Comparison of ENCODE assay signal across 9 cellular contexts in the genomic region with DNA sequence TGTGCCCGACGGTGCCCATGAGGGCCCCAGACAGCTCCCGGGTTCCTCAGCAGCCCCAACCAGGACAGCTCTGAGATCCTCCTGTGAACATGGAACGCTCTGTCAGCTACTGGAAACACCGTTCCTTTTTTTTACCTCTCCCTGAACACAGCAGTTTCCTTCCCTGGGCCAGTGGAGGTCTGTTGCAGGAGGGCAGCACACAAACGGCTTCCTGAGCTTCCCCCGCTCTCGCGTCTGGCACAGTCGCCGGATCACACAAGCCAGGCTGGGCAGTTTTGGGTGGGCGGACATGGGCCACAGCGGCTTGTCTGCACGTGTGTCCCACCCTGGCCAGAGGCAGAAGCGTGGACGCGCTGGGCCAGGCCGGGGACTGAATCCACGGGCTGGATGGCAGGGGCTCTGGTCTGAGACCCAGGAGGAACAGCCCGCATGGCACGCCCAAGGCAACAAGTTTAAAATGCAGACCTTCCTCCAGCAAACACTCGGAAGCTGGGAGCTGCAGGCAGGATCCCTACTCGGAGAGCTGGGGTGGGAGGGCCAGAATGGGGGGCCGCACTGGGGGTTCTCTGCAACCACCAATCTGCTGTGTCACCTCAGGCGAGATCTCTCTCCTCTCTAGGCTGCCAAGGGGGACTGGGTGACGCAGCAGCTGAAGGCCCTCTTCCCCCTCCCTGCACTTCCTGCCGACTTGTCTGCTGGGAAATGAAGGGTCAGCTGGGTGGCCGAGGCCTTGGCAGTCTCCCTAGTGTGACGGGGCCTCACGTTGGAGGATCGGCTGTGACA.
A peak's percentile ranks its signal among the peaks of the same experiment; 100 is the strongest.
DNase-seq lines count a peak whose midpoint lies in the region; ATAC-seq and TF ChIP-seq lines count a peak whose summit lies in the region.
"Had no signal": no experiment of that assay in that cellular context is flagged by ENCODE, and none has a peak within 500 bp of the region (broad histone marks: within the 10 kb centered on the region; RNA-seq: fewer than 3 reads in every experiment).

No MANE protein-coding gene starts in this region.

- H3K27ac ChIP-seq in aorta (ENCODE audit: low read depth in 1 of 2, low read length in 2 of 2) = no peak overlapping the region
- H3K27ac ChIP-seq: HL-60 had no signal

- CTCF ChIA-PET in activated naive CD4-positive, alpha-beta T cell treated with anti-CD3 and anti-CD28 coated beads for 36 hours (lab: Charles Lee) = interaction anchor here (0.9 kb wide), 1 partner anchor 149 kb away, joined by 3 read pairs; no protein-coding TSS in a partner anchor

- H3K27me3 ChIP-seq in aorta (ENCODE audit: control insufficient read depth in 1 of 2, insufficient read depth in 2 of 2, low read length in 1 of 2) = no peaks in the 10 kb centered on the region

- no peaks in the 10 kb centered on the region for H3K4me1 Mint-ChIP-seq in activated naive CD4-positive, alpha-beta T cell treated with anti-CD3 and anti-CD28 coated beads for 36 hours (ENCODE audit: low read depth)
- peaks cover 33 to 89% (median 63%) of the 10 kb centered on the region in 3 donors for H3K4me1 Mint-ChIP-seq in naive B cell
- no peaks in the 10 kb centered on the region for H3K4me1 Mint-ChIP-seq in activated CD4-positive, alpha-beta T cell treated with anti-CD3 and anti-CD28 coated beads, Interleukin-2, amount 10 ng/mL, durations not matched to agents 24 days and 14 days

- peak; percentile 30 for DNase-seq in activated naive CD4-positive, alpha-beta T cell treated with anti-CD3 and anti-CD28 coated beads for 36 hours
- DNase-seq in activated naive CD4-positive, alpha-beta T cell treated with Interleukin-2 at 50 U/mL for 16 hours = no peak
- DNase-seq in foreskin fibroblast (peak; percentile 19 to 60), naive B cell (no peak), aorta (peak; percentile 86 to 92)
- no peak for DNase-seq in stimulated activated CD4-positive, alpha-beta T cell treated with anti-CD3 and anti-CD28 coated beads, Interleukin-4, amount 100 ng/mL, for 4 hours
- no peak for DNase-seq in activated CD4-positive, alpha-beta T cell treated with anti-CD3 and anti-CD28 coated beads, Interleukin-2, amount 10 ng/mL, durations not matched to agents 24 days and 14 days

- TF ChIP-seq CTCF in foreskin fibroblast (IDR thresholded peaks at IDR 0.05; ENCODE audit: low read depth, low read length) = no peak

- intact Hi-C loops in activated naive CD4-positive, alpha-beta T cell treated with anti-CD3 and anti-CD28 coated beads for 36 hours (cut with micrococcal nuclease) = no loop called here
- intact Hi-C loops in aorta (cut with DNase I) = no loop called here
- intact Hi-C loops in activated CD4-positive, alpha-beta T cell treated with anti-CD3 and anti-CD28 coated beads, Interleukin-2, amount 10 ng/mL, durations not matched to agents 24 days and 14 days (cut with micrococcal nuclease) = no loop called here

- H3K4me3 ChIP-seq in foreskin fibroblast (ENCODE audit: low read depth in 1 of 2, low read length in 2 of 2) (no peak overlapping the region), aorta (ENCODE audit: low read length in 2 of 2) (no peak overlapping the region)

- H3K36me3 ChIP-seq in aorta (ENCODE audit: control insufficient read depth in 1 of 2, insufficient read depth in 2 of 2, low read length in 1 of 2) = no peaks in the 10 kb centered on the region

- H3K9me3 Mint-ChIP-seq in activated naive CD4-positive, alpha-beta T cell treated with anti-CD3 and anti-CD28 coated beads for 36 hours = no peaks in the 10 kb centered on the region
- no peaks in the 10 kb centered on the region for H3K9me3 Mint-ChIP-seq in naive B cell
- no peaks in the 10 kb centered on the region for H3K9me3 Mint-ChIP-seq in activated CD4-positive, alpha-beta T cell treated with anti-CD3 and anti-CD28 coated beads, Interleukin-2, amount 10 ng/mL, durations not matched to agents 24 days and 14 days

- 60 to 66% methylated on average over 30 to 31 of the region's 31 CpGs for WGBS in aorta, 2 donors

- no peaks in the 10 kb centered on the region for H3K9me3 ChIP-seq in aorta (ENCODE audit: control insufficient read depth, low read length)

- H3K4me3 Mint-ChIP-seq in activated naive CD4-positive, alpha-beta T cell treated with anti-CD3 and anti-CD28 coated beads for 36 hours = no peak overlapping the region
- peak overlapping the region in 6 of 8 donors; percentile 49 to 78 (median 60) for H3K4me3 Mint-ChIP-seq in naive B cell
- no peak overlapping the region for H3K4me3 Mint-ChIP-seq in activated CD4-positive, alpha-beta T cell treated with anti-CD3 and anti-CD28 coated beads, Interleukin-2, amount 10 ng/mL, durations not matched to agents 24 days and 14 days

- ATAC-seq in naive B cell (ENCODE audit: low read depth in 2 of 2) = peak in 1 of 2 donors; percentile 50
- ATAC-seq in aorta (ENCODE audit: low FRiP score) = peak; percentile 58
- ATAC-seq in HG03108 (IDR thresholded peaks at IDR 0.05; ENCODE audit: unreplicated experiment) = no peak

- H3K36me3 Mint-ChIP-seq in activated naive CD4-positive, alpha-beta T cell treated with anti-CD3 and anti-CD28 coated beads for 36 hours (ENCODE audit: low read depth) = no peaks in the 10 kb centered on the region
- H3K36me3 Mint-ChIP-seq in naive B cell = peaks cover 0 to 4% of the 10 kb centered on the region in 2 donors
- H3K36me3 Mint-ChIP-seq in activated CD4-positive, alpha-beta T cell treated with anti-CD3 and anti-CD28 coated beads, Interleukin-2, amount 10 ng/mL, durations not matched to agents 24 days and 14 days (ENCODE audit: low read depth) = no peaks in the 10 kb centered on the region

- H3K27me3 Mint-ChIP-seq in activated naive CD4-positive, alpha-beta T cell treated with anti-CD3 and anti-CD28 coated beads for 36 hours (ENCODE audit: low read depth) = peaks cover 3% of the 10 kb centered on the region
- H3K27me3 Mint-ChIP-seq in naive B cell = no peaks in the 10 kb centered on the region
- no peaks in the 10 kb centered on the region for H3K27me3 Mint-ChIP-seq in activated CD4-positive, alpha-beta T cell treated with anti-CD3 and anti-CD28 coated beads, Interleukin-2, amount 10 ng/mL, durations not matched to agents 24 days and 14 days

- no peak overlapping the region for H3K27ac Mint-ChIP-seq in activated naive CD4-positive, alpha-beta T cell treated with anti-CD3 and anti-CD28 coated beads for 36 hours
- H3K27ac Mint-ChIP-seq in naive B cell = peak overlapping the region in 4 of 6 donors; percentile 7 to 70 (median 26)
- no peak overlapping the region for H3K27ac Mint-ChIP-seq in activated CD4-positive, alpha-beta T cell treated with anti-CD3 and anti-CD28 coated beads, Interleukin-2, amount 10 ng/mL, durations not matched to agents 24 days and 14 days

- H3K4me1 ChIP-seq in aorta (ENCODE audit: control insufficient read depth in 1 of 2, insufficient read depth in 2 of 2, low read length in 2 of 2) = no peaks in the 10 kb centered on the region

Comparison
In these comparisons a context has a peak if more than half of its experiments do, and no peak if none do; other contexts are left out.
1. DNase-seq: peak in activated naive CD4-positive, alpha-beta T cell treated with anti-CD3 and anti-CD28 coated beads for 36 hours (single experiment), foreskin fibroblast (2 of 2) and aorta (2 of 2); none in activated naive CD4-positive, alpha-beta T cell treated with Interleukin-2 at 50 U/mL for 16 hours (single experiment), naive B cell (single experiment), stimulated activated CD4-positive, alpha-beta T cell treated with anti-CD3 and anti-CD28 coated beads, Interleukin-4, amount 100 ng/mL, for 4 hours (0 of 2) and activated CD4-positive, alpha-beta T cell treated with anti-CD3 and anti-CD28 coated beads, Interleukin-2, amount 10 ng/mL, durations not matched to agents 24 days and 14 days (single experiment).
2. H3K27ac Mint-ChIP-seq: peak in naive B cell (4 of 6); none in activated naive CD4-positive, alpha-beta T cell treated with anti-CD3 and anti-CD28 coated beads for 36 hours (single experiment) and activated CD4-positive, alpha-beta T cell treated with anti-CD3 and anti-CD28 coated beads, Interleukin-2, amount 10 ng/mL, durations not matched to agents 24 days and 14 days (single experiment).
3. H3K4me3 Mint-ChIP-seq: peak in naive B cell (6 of 8); none in activated naive CD4-positive, alpha-beta T cell treated with anti-CD3 and anti-CD28 coated beads for 36 hours (single experiment) and activated CD4-positive, alpha-beta T cell treated with anti-CD3 and anti-CD28 coated beads, Interleukin-2, amount 10 ng/mL, durations not matched to agents 24 days and 14 days (single experiment).